Comparison of ENCODE assay signal across 1 cellular context in genomic region chr20:51528263-51529026, GRCh38.
TF ChIP-seq lines count a peak whose summit lies in the region.

No MANE protein-coding gene starts in this region.

TF ChIP-seq in endothelial cell of umbilical vein, 7 proteins besides CTCF, POLR2A, EP300 and RAD21 (continued from another document):
- TF ChIP-seq MAX (IDR thresholded peaks at IDR 0.05; ENCODE audit: insufficient read depth, insufficient read length), result no peak
- no peak for TF ChIP-seq POLR2AphosphoS5 (IDR thresholded peaks at IDR 0.05; ENCODE audit: insufficient read depth, low read depth, low read length)
- no peak for TF ChIP-seq MYC (IDR thresholded peaks at IDR 0.05; ENCODE audit: low read depth, low read length)
- TF ChIP-seq EZH2 (IDR thresholded peaks at IDR 0.05; ENCODE audit: borderline replicate concordance, low read depth, low read length, severe bottlenecking), result no peak
